1 cellular context compared by ENCODE assay signal in genomic region chr6:36783603-36784378, GRCh38.
TF ChIP-seq lines count a peak whose summit lies in the region.

No MANE protein-coding gene starts in this region.

TF ChIP-seq in HepG2, 621 proteins besides CTCF, POLR2A, EP300 and RAD21 (continued from another document):
- TF ChIP-seq, protein P1, sequence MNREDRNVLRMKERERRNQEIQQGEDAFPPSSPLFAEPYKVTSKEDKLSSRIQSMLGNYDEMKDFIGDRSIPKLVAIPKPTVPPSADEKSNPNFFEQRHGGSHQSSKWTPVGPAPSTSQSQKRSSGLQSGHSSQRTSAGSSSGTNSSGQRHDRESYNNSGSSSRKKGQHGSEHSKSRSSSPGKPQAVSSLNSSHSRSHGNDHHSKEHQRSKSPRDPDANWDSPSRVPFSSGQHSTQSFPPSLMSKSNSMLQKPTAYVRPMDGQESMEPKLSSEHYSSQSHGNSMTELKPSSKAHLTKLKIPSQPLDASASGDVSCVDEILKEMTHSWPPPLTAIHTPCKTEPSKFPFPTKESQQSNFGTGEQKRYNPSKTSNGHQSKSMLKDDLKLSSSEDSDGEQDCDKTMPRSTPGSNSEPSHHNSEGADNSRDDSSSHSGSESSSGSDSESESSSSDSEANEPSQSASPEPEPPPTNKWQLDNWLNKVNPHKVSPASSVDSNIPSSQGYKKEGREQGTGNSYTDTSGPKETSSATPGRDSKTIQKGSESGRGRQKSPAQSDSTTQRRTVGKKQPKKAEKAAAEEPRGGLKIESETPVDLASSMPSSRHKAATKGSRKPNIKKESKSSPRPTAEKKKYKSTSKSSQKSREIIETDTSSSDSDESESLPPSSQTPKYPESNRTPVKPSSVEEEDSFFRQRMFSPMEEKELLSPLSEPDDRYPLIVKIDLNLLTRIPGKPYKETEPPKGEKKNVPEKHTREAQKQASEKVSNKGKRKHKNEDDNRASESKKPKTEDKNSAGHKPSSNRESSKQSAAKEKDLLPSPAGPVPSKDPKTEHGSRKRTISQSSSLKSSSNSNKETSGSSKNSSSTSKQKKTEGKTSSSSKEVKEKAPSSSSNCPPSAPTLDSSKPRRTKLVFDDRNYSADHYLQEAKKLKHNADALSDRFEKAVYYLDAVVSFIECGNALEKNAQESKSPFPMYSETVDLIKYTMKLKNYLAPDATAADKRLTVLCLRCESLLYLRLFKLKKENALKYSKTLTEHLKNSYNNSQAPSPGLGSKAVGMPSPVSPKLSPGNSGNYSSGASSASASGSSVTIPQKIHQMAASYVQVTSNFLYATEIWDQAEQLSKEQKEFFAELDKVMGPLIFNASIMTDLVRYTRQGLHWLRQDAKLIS (CRISPR knock-in tag; IDR thresholded peaks at IDR 0.05), result no peak
- TF ChIP-seq ZNF768 (CRISPR knock-in tag; IDR thresholded peaks at IDR 0.05) (peak; percentile 78), SIX4 (CRISPR knock-in tag; IDR thresholded peaks at IDR 0.05) (no peak), ZSCAN12 (CRISPR knock-in tag; IDR thresholded peaks at IDR 0.05) (no peak), HNF1B (CRISPR knock-in tag; IDR thresholded peaks at IDR 0.05) (no peak), KDM1A (CRISPR knock-in tag; IDR thresholded peaks at IDR 0.05) (0 out of 2 replicates have a peak, but pooled peaks have one; percentile 17), ZNF430 (CRISPR knock-in tag; IDR thresholded peaks at IDR 0.05) (no peak), ZNF121 (CRISPR knock-in tag; IDR thresholded peaks at IDR 0.05) (0 out of 2 replicates have a peak, but pooled peaks have one; percentile 6), PRMT3 (CRISPR knock-in tag; IDR thresholded peaks at IDR 0.05; ENCODE audit: borderline replicate concordance, low read depth) (no peak), PHF21A (CRISPR knock-in tag; IDR thresholded peaks at IDR 0.05) (no peak), ISL2 (CRISPR knock-in tag; IDR thresholded peaks at IDR 0.05) (no peak), DNMT1 (CRISPR knock-in tag; IDR thresholded peaks at IDR 0.05) (no peak)
- TF ChIP-seq, protein P2, sequence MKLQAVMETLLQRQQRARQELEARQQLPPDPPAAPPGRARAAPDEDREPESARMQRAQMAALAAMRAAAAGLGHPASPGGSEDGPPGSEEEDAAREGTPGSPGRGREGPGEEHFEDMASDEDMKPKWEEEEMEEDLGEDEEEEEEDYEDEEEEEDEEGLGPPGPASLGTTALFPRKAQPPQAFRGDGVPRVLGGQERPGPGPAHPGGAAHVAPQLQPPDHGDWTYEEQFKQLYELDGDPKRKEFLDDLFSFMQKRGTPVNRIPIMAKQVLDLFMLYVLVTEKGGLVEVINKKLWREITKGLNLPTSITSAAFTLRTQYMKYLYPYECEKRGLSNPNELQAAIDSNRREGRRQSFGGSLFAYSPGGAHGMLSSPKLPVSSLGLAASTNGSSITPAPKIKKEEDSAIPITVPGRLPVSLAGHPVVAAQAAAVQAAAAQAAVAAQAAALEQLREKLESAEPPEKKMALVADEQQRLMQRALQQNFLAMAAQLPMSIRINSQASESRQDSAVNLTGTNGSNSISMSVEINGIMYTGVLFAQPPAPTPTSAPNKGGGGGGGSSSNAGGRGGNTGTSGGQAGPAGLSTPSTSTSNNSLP (IDR thresholded peaks at IDR 0.05; ENCODE audit: low read depth, low read length), result no peak
- TF ChIP-seq, protein P3, sequence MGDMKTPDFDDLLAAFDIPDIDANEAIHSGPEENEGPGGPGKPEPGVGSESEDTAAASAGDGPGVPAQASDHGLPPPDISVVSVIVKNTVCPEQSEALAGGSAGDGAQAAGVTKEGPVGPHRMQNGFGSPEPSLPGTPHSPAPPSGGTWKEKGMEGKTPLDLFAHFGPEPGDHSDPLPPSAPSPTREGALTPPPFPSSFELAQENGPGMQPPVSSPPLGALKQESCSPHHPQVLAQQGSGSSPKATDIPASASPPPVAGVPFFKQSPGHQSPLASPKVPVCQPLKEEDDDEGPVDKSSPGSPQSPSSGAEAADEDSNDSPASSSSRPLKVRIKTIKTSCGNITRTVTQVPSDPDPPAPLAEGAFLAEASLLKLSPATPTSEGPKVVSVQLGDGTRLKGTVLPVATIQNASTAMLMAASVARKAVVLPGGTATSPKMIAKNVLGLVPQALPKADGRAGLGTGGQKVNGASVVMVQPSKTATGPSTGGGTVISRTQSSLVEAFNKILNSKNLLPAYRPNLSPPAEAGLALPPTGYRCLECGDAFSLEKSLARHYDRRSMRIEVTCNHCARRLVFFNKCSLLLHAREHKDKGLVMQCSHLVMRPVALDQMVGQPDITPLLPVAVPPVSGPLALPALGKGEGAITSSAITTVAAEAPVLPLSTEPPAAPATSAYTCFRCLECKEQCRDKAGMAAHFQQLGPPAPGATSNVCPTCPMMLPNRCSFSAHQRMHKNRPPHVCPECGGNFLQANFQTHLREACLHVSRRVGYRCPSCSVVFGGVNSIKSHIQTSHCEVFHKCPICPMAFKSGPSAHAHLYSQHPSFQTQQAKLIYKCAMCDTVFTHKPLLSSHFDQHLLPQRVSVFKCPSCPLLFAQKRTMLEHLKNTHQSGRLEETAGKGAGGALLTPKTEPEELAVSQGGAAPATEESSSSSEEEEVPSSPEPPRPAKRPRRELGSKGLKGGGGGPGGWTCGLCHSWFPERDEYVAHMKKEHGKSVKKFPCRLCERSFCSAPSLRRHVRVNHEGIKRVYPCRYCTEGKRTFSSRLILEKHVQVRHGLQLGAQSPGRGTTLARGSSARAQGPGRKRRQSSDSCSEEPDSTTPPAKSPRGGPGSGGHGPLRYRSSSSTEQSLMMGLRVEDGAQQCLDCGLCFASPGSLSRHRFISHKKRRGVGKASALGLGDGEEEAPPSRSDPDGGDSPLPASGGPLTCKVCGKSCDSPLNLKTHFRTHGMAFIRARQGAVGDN (CRISPR knock-in tag; IDR thresholded peaks at IDR 0.05), result no peak
- TF ChIP-seq, protein P4, sequence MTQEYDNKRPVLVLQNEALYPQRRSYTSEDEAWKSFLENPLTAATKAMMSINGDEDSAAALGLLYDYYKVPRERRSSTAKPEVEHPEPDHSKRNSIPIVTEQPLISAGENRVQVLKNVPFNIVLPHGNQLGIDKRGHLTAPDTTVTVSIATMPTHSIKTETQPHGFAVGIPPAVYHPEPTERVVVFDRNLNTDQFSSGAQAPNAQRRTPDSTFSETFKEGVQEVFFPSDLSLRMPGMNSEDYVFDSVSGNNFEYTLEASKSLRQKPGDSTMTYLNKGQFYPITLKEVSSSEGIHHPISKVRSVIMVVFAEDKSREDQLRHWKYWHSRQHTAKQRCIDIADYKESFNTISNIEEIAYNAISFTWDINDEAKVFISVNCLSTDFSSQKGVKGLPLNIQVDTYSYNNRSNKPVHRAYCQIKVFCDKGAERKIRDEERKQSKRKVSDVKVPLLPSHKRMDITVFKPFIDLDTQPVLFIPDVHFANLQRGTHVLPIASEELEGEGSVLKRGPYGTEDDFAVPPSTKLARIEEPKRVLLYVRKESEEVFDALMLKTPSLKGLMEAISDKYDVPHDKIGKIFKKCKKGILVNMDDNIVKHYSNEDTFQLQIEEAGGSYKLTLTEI (CRISPR knock-in tag; conservative IDR thresholded peaks at IDR 0.05), result no peak
